ENCODE assay signal across 4 cellular contexts in the genomic region with DNA sequence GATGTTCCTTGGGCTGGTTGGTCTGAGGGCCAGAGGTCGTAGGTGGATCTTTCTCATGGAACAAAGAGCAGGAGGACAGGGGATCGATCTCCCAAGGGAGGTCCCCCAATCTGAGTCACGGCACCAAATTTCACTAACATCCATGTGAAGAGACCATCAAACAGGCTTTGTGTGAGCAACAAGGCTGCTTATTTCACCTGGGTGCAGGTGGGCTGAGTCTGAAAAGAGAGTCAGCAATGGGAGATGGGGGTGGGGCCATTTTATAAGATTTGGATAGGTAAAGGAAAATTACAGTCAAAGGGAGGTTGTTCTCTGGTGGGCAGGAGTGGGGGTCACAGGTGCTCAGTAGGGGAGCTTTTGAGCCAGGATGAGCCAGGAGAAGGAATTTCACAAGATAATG.
A peak's percentile ranks its signal among the peaks of the same experiment; 100 is the strongest.
DNase-seq lines count a peak whose midpoint lies in the region; TF ChIP-seq lines count a peak whose summit lies in the region.
"Not testable (repeated sequence)": the region's sequence is repeated elsewhere in the genome, so short reads cannot be mapped to it uniquely, and the experiment has no call there.

No MANE protein-coding gene starts in this region.

- H3K27ac ChIP-seq in endodermal cell (ENCODE audit: low read depth, low read length); trophoblast cell (ENCODE audit: low read depth, low read length): not testable (repeated sequence)
- H3K27ac ChIP-seq in mesendoderm (ENCODE audit: low read depth, low read length), result peak overlapping the region; percentile 96

- not testable (repeated sequence) for H2BK120ac ChIP-seq in mesendoderm (ENCODE audit: low read depth, low read length); trophoblast cell (ENCODE audit: insufficient read depth, low read length, poor library complexity)

- not testable (repeated sequence) for H3K23ac ChIP-seq in mesendoderm (ENCODE audit: low read length); trophoblast cell (ENCODE audit: low read length)

- not testable (repeated sequence) for H4K12ac ChIP-seq in trophoblast cell (ENCODE audit: low read depth, low read length)

- not testable (repeated sequence) for H3K14ac ChIP-seq in trophoblast cell (ENCODE audit: low read length)

- peak overlapping the region; percentile 65 for H4K8ac ChIP-seq in mesendoderm (ENCODE audit: low read depth, low read length)
- not testable (repeated sequence) for H4K8ac ChIP-seq in trophoblast cell (ENCODE audit: low read depth, low read length)

- H3K9ac ChIP-seq in endodermal cell (ENCODE audit: extremely low read depth, low read length, poor library complexity, severe bottlenecking) (peak overlapping the region; percentile 6), mesendoderm (ENCODE audit: low read length) (peak overlapping the region; percentile 47)
- H3K9ac ChIP-seq in trophoblast cell (ENCODE audit: low read length), result not testable (repeated sequence)

- not testable (repeated sequence) for H3K9me3 Mint-ChIP-seq in endodermal cell, nephron progenitor cell

- peaks cover 33% of the 10 kb centered on the region for H3K4me1 Mint-ChIP-seq in endodermal cell
- H3K4me1 Mint-ChIP-seq in nephron progenitor cell, result not testable (repeated sequence)

- H3K4me1 ChIP-seq in endodermal cell (ENCODE audit: control insufficient read depth, insufficient read depth, low read length); mesendoderm (ENCODE audit: control insufficient read depth, low read depth, low read length); trophoblast cell (ENCODE audit: control insufficient read depth in 1 of 2, insufficient read depth in 2 of 2, low read length in 2 of 2): not testable (repeated sequence)

- H2BK15ac ChIP-seq in mesendoderm (replicated peaks; ENCODE audit: low read depth), result not testable (repeated sequence)

- not testable (repeated sequence) for H3K4me3 Mint-ChIP-seq in endodermal cell, nephron progenitor cell

- peak overlapping the region; percentile 96 for H2BK5ac ChIP-seq in mesendoderm (ENCODE audit: low read length)
- H2BK5ac ChIP-seq in trophoblast cell (ENCODE audit: low read depth, low read length, poor library complexity), result not testable (repeated sequence)

- H2AFZ ChIP-seq in trophoblast cell (ENCODE audit: insufficient read depth, low read length, poor library complexity), result not testable (repeated sequence)

- 80 to 84% methylated on average over 1 to 3 of the region's 3 CpGs for WGBS in endodermal cell (ENCODE audit: insufficient coverage in 1 of 2, insufficient read length in 1 of 2), 2 experiments
- WGBS in mesendoderm (ENCODE audit: extremely low coverage, insufficient coverage, low lambda C conversion rate), result no CpG with 5 or more reads among the region's 3 CpGs
- no CpG with 5 or more reads among the region's 3 CpGs for WGBS in trophoblast cell (ENCODE audit: extremely low coverage, insufficient coverage, insufficient read length)

- TF ChIP-seq CTCF in endodermal cell (conservative IDR thresholded peaks at IDR 0.05); nephron progenitor cell (IDR thresholded peaks at IDR 0.05): not testable (repeated sequence)

- H4K91ac ChIP-seq in trophoblast cell (ENCODE audit: low read depth, low read length), result peak overlapping the region; percentile 45

- H3K36me3 ChIP-seq in endodermal cell (ENCODE audit: control insufficient read depth, insufficient read depth, low read length); mesendoderm (ENCODE audit: control insufficient read depth, insufficient read depth, low read length); trophoblast cell (ENCODE audit: control insufficient read depth in 1 of 2, insufficient read depth in 2 of 2, low read length in 2 of 2): not testable (repeated sequence)

- not testable (repeated sequence) for H3K27me3 Mint-ChIP-seq in endodermal cell (ENCODE audit: insufficient read depth); nephron progenitor cell (ENCODE audit: low read depth, poor library complexity)

- not testable (repeated sequence) for H3K4me2 ChIP-seq in mesendoderm (ENCODE audit: low read length); trophoblast cell (ENCODE audit: low read length)

- peak overlapping the region; percentile 53 for H3K4me3 ChIP-seq in endodermal cell (ENCODE audit: low read length)
- H3K4me3 ChIP-seq in mesendoderm (ENCODE audit: low read length); trophoblast cell (ENCODE audit: low read depth, low read length): not testable (repeated sequence)

- peaks cover 11% of the 10 kb centered on the region for H3K36me3 Mint-ChIP-seq in endodermal cell (ENCODE audit: low read depth)
- H3K36me3 Mint-ChIP-seq in nephron progenitor cell (ENCODE audit: low read depth), result not testable (repeated sequence)

- not testable (repeated sequence) for H3K79me2 ChIP-seq in mesendoderm (ENCODE audit: control insufficient read depth, insufficient read depth, low read length); trophoblast cell (ENCODE audit: control insufficient read depth, insufficient read depth, low read length, poor library complexity)

- peak overlapping the region; percentile 61 for H3K18ac ChIP-seq in mesendoderm (ENCODE audit: low read length)
- not testable (repeated sequence) for H3K18ac ChIP-seq in trophoblast cell (ENCODE audit: low read length)

- H3K79me1 ChIP-seq in mesendoderm (ENCODE audit: low read length), result not testable (repeated sequence)
- H3K79me1 ChIP-seq in trophoblast cell (ENCODE audit: low read length), result peaks cover 14% of the 10 kb centered on the region

- DNase-seq in endodermal cell, result peak; percentile 53
- peak; percentile 57 for DNase-seq in mesendoderm
- not testable (repeated sequence) for DNase-seq in nephron progenitor cell, trophoblast cell

- H3K27me3 ChIP-seq in endodermal cell (ENCODE audit: control insufficient read depth, insufficient read depth, low read length, poor library complexity, severe bottlenecking); mesendoderm (ENCODE audit: insufficient read depth, low read length, poor library complexity); trophoblast cell (ENCODE audit: insufficient read depth, low read length): not testable (repeated sequence)

- peak overlapping the region; percentile 15 for H2BK12ac ChIP-seq in trophoblast cell (ENCODE audit: low read length)

- not testable (repeated sequence) for H4K5ac ChIP-seq in mesendoderm (ENCODE audit: low read length)

- peak overlapping the region; percentile 84 for H3K56ac ChIP-seq in mesendoderm (ENCODE audit: low read length)

- peaks cover 18% of the 10 kb centered on the region for H3K9me3 ChIP-seq in endodermal cell (ENCODE audit: control insufficient read depth, low read length)
- H3K9me3 ChIP-seq in trophoblast cell (ENCODE audit: insufficient read depth, low read depth, low read length), result not testable (repeated sequence)

- not testable (repeated sequence) for H3K27ac Mint-ChIP-seq in endodermal cell
- peak overlapping the region; percentile 11 for H3K27ac Mint-ChIP-seq in nephron progenitor cell

- not testable (repeated sequence) for H3K4ac ChIP-seq in mesendoderm (ENCODE audit: low read depth, low read length); trophoblast cell (ENCODE audit: low read depth, low read length)

- H2AK5ac ChIP-seq in mesendoderm (ENCODE audit: low read length); trophoblast cell (ENCODE audit: low read length): not testable (repeated sequence)
